ENCODE assay signal across 4 cellular contexts in genomic region chr5:45748511-45748910, GRCh38. TPM values are rescaled to one million over a fixed set of nuclear protein-coding genes. Genes with fewer than 3 reads are reported as not detected.
"Had no signal": no experiment of that assay in that cellular context is flagged by ENCODE, and none has a peak within 500 bp of the region (broad histone marks: within the 10 kb centered on the region; RNA-seq: fewer than 3 reads in every experiment).

No MANE protein-coding gene starts in this region.

RNA-seq across cellular contexts. Expression of gene HCN1, which starts 52.3 kb away (rescaled TPM):
- total RNA-seq: GM23248, H4, HepG2, HT1080 had no signal
